15 cellular contexts compared by ENCODE assay signal in genomic region chr3:193791041-193792032, GRCh38.
A peak's percentile ranks its signal among the peaks of the same experiment; 100 is the strongest.
DNase-seq lines count a peak whose midpoint lies in the region; ATAC-seq and TF ChIP-seq lines count a peak whose summit lies in the region.
"Had no signal": no experiment of that assay in that cellular context is flagged by ENCODE, and none has a peak within 500 bp of the region (broad histone marks: within the 10 kb centered on the region; RNA-seq: fewer than 3 reads in every experiment).

No MANE protein-coding gene starts in this region.

- CTCF ChIA-PET in WTC11 (lab: Charles Lee) = interaction anchor here (1.0 kb wide), 1 partner anchor 11 kb away, joined by 6 read pairs; no protein-coding TSS in a partner anchor

- no peak for TF ChIP-seq CTCF in WTC11 (IDR thresholded peaks at IDR 0.05)
- no peak for TF ChIP-seq CTCF in lower lobe of right lung (IDR thresholded peaks at IDR 0.05)

- peak overlapping the region; percentile 33; the same call in 1 of the 2 replicates for H3K27ac Mint-ChIP-seq in WTC11
- H3K27ac Mint-ChIP-seq: activated naive CD4-positive, alpha-beta T cell treated with anti-CD3 and anti-CD28 coated beads, Interleukin-2, amount 50 U/mL, for 24 hours; immature natural killer cell; T-helper 17 cell had no signal

- H3K9me3 Mint-ChIP-seq in WTC11 = no peaks in the 10 kb centered on the region
- H3K9me3 Mint-ChIP-seq: activated naive CD4-positive, alpha-beta T cell treated with anti-CD3 and anti-CD28 coated beads, Interleukin-2, amount 50 U/mL, for 24 hours; immature natural killer cell had no signal

- H3K27me3 ChIP-seq in lower lobe of right lung (ENCODE audit: low read depth) = no peaks in the 10 kb centered on the region
- H3K27me3 ChIP-seq: uterus had no signal

- H3K4me1 Mint-ChIP-seq in WTC11 = peaks cover 75% of the 10 kb centered on the region
- H3K4me1 Mint-ChIP-seq: activated naive CD4-positive, alpha-beta T cell treated with anti-CD3 and anti-CD28 coated beads, Interleukin-2, amount 50 U/mL, for 24 hours; immature natural killer cell had no signal

- peak overlapping the region; percentile 43 for H3K27ac ChIP-seq in lower lobe of right lung
- H3K27ac ChIP-seq: neutrophil, uterus had no signal

- no peak overlapping the region for H3K4me3 ChIP-seq in lower lobe of right lung
- H3K4me3 ChIP-seq: uterus had no signal

- ATAC-seq in WTC11 (peak; percentile 35), lower lobe of right lung (peak; percentile 83 to 92), HG03457 (IDR thresholded peaks at IDR 0.05; ENCODE audit: unreplicated experiment) (no peak)
- ATAC-seq: T-helper 17 cell had no signal

- intact Hi-C loops in lower lobe of right lung (cut with DNase I) = loop anchor here (5.0 kb wide), 1 partner anchor 526 kb away; no protein-coding TSS in a partner anchor

- peaks cover 33% of the 10 kb centered on the region for H3K27me3 Mint-ChIP-seq in WTC11 (ENCODE audit: low read depth)
- H3K27me3 Mint-ChIP-seq: activated naive CD4-positive, alpha-beta T cell treated with anti-CD3 and anti-CD28 coated beads, Interleukin-2, amount 50 U/mL, for 24 hours had no signal

- no peaks in the 10 kb centered on the region for H3K9me3 ChIP-seq in lower lobe of right lung
- H3K9me3 ChIP-seq: neutrophil, uterus had no signal

- H3K36me3 ChIP-seq in lower lobe of right lung = no peaks in the 10 kb centered on the region
- H3K36me3 ChIP-seq: neutrophil, uterus had no signal

- peaks cover 22% of the 10 kb centered on the region for H3K4me1 ChIP-seq in lower lobe of right lung
- H3K4me1 ChIP-seq: uterus had no signal

- no peak overlapping the region for H3K4me3 Mint-ChIP-seq in WTC11
- H3K4me3 Mint-ChIP-seq: activated naive CD4-positive, alpha-beta T cell treated with anti-CD3 and anti-CD28 coated beads, Interleukin-2, amount 50 U/mL, for 24 hours; immature natural killer cell; T-helper 17 cell had no signal

- H3K36me3 Mint-ChIP-seq in WTC11 = no peaks in the 10 kb centered on the region
- H3K36me3 Mint-ChIP-seq: activated naive CD4-positive, alpha-beta T cell treated with anti-CD3 and anti-CD28 coated beads, Interleukin-2, amount 50 U/mL, for 24 hours; immature natural killer cell had no signal

- POLR2A ChIA-PET in WTC11 (lab: Charles Lee) = no interaction called here

- DNase-seq in COLO668 (lab: John Stamatoyannopoulos, UW; ENCODE audit: unreplicated experiment) (peak; percentile 5), NCI-H2029 (lab: John Stamatoyannopoulos, UW) (peak; percentile 74), WTC11 (ENCODE audit: low spot score) (no peak), lower lobe of right lung (peak; percentile 80), NCI-H1436 (lab: John Stamatoyannopoulos, UW) (no peak), HuH-7 (ENCODE audit: low spot score) (no peak), SK-N-DZ (ENCODE audit: low spot score) (no peak)
- DNase-seq: immature natural killer cell, NCI-H1694, OCI-M1, T-helper 17 cell, uterus had no signal

TF ChIP-seq in WTC11, 78 proteins besides CTCF, POLR2A, EP300 and RAD21:
- TF ChIP-seq MAX (CRISPR knock-in tag; IDR thresholded peaks at IDR 0.05) (peak; percentile 39; the same call in 1 of the 2 replicates), NFE2L1 (CRISPR knock-in tag; IDR thresholded peaks at IDR 0.05) (no peak), ERG (CRISPR knock-in tag; IDR thresholded peaks at IDR 0.05) (no peak)

Comparison
In these comparisons a context has a peak if more than half of its experiments do, and no peak if none do; other contexts are left out.
1. DNase-seq: peak in COLO668 (single experiment), NCI-H2029 (single experiment) and lower lobe of right lung (single experiment); none in WTC11 (single experiment), NCI-H1436 (single experiment), HuH-7 (single experiment) and SK-N-DZ (single experiment).